ENCODE assay signal across 28 cellular contexts in genomic region chr11:34558673-34559072, GRCh38. TPM values are rescaled to one million over a fixed set of nuclear protein-coding genes. Genes with fewer than 3 reads are reported as not detected.
"Had no signal": no experiment of that assay in that cellular context is flagged by ENCODE, and none has a peak within 500 bp of the region (broad histone marks: within the 10 kb centered on the region; RNA-seq: fewer than 3 reads in every experiment).

No MANE protein-coding gene starts in this region.

- H3K27ac Mint-ChIP-seq: activated CD4-positive, alpha-beta memory T cell treated with anti-CD3 and anti-CD28 coated beads, Interleukin-2, amount 10 ng/mL, durations not matched to agents 7 days and 5 days; activated naive CD8-positive, alpha-beta T cell treated with anti-CD3 and anti-CD28 coated beads for 36 hours; activated T-helper 17 cell treated with anti-CD3 and anti-CD28 coated beads, Interleukin-2, amount 50 U/mL, for 72 hours; brain; endodermal cell; memory B cell; neural progenitor cell; stimulated activated memory B cell treated with anti-CD40 and anti-IgM and Interleukin-4, amounts not matched to agents 10 μg/mL and 1 μg/mL and 100 μg/mL, for 72 hours; WTC11 had no signal

- H3K4me3 ChIP-seq: gastroesophageal sphincter, heart left ventricle, mucosa of descending colon, neural progenitor cell, psoas muscle, right lobe of liver, smooth muscle cell, thoracic aorta, upper lobe of left lung had no signal

- H3K27me3 ChIP-seq: neural progenitor cell, right lobe of liver, upper lobe of left lung had no signal

- H3K9me3 Mint-ChIP-seq: activated CD4-positive, alpha-beta memory T cell treated with anti-CD3 and anti-CD28 coated beads, Interleukin-2, amount 10 ng/mL, durations not matched to agents 7 days and 5 days; activated naive CD8-positive, alpha-beta T cell treated with anti-CD3 and anti-CD28 coated beads for 36 hours; activated T-helper 17 cell treated with anti-CD3 and anti-CD28 coated beads, Interleukin-2, amount 50 U/mL, for 72 hours; endodermal cell; memory B cell; neural progenitor cell; stimulated activated memory B cell treated with anti-CD40 and anti-IgM and Interleukin-4, amounts not matched to agents 10 μg/mL and 1 μg/mL and 100 μg/mL, for 72 hours had no signal

- ATAC-seq: activated T-helper 17 cell treated with anti-CD3 and anti-CD28 coated beads, Interleukin-2, amount 50 U/mL, for 72 hours; gastroesophageal sphincter; heart left ventricle; left ventricle myocardium superior; mucosa of descending colon; psoas muscle; right lobe of liver; stimulated activated memory B cell treated with anti-CD40 and anti-IgM and Interleukin-4, amounts not matched to agents 10 μg/mL and 1 μg/mL and 100 μg/mL, for 72 hours; WTC11 had no signal

- H3K4me3 Mint-ChIP-seq: activated CD4-positive, alpha-beta memory T cell treated with anti-CD3 and anti-CD28 coated beads, Interleukin-2, amount 10 ng/mL, durations not matched to agents 7 days and 5 days; activated naive CD8-positive, alpha-beta T cell treated with anti-CD3 and anti-CD28 coated beads for 36 hours; activated T-helper 17 cell treated with anti-CD3 and anti-CD28 coated beads, Interleukin-2, amount 50 U/mL, for 72 hours; brain; endodermal cell; memory B cell; naive B cell; neural progenitor cell; stimulated activated memory B cell treated with anti-CD40 and anti-IgM and Interleukin-4, amounts not matched to agents 10 μg/mL and 1 μg/mL and 100 μg/mL, for 72 hours; WTC11 had no signal

- H3K4me1 ChIP-seq: gastroesophageal sphincter, heart left ventricle, neural progenitor cell, psoas muscle, right lobe of liver, upper lobe of left lung had no signal

- H3K36me3 ChIP-seq: gastroesophageal sphincter, heart left ventricle, neural progenitor cell, right lobe of liver, thoracic aorta, upper lobe of left lung had no signal

- H3K36me3 Mint-ChIP-seq: activated naive CD8-positive, alpha-beta T cell treated with anti-CD3 and anti-CD28 coated beads for 36 hours; brain; memory B cell; naive B cell; neural progenitor cell; stimulated activated memory B cell treated with anti-CD40 and anti-IgM and Interleukin-4, amounts not matched to agents 10 μg/mL and 1 μg/mL and 100 μg/mL, for 72 hours; WTC11 had no signal

- DNase-seq: activated CD4-positive, alpha-beta memory T cell treated with anti-CD3 and anti-CD28 coated beads, Interleukin-2, amount 10 ng/mL, durations not matched to agents 7 days and 5 days; activated CD4-positive, alpha-beta T cell treated with anti-CD3 and anti-CD28 coated beads for 48 hours; activated naive CD4-positive, alpha-beta T cell; activated naive CD8-positive, alpha-beta T cell treated with anti-CD3 and anti-CD28 coated beads for 36 hours; activated T-cell treated with anti-CD3 and anti-CD28 coated beads, Interleukin-2, amount 50 U/mL, for 1 hour; amygdala; central memory CD4-positive, alpha-beta T cell; endodermal cell; heart left ventricle; left ventricle myocardium superior; mucosa of descending colon; naive B cell; psoas muscle; right lobe of liver; stimulated activated CD4-positive, alpha-beta T cell treated with anti-CD3 and anti-CD28 coated beads, Interleukin-4, amount 100 ng/mL, for 4 hours; upper lobe of left lung had no signal

- H3K27ac ChIP-seq: gastroesophageal sphincter, heart left ventricle, neural progenitor cell, psoas muscle, right lobe of liver, thoracic aorta, upper lobe of left lung had no signal

- H3K4me1 Mint-ChIP-seq: activated CD4-positive, alpha-beta memory T cell treated with anti-CD3 and anti-CD28 coated beads, Interleukin-2, amount 10 ng/mL, durations not matched to agents 7 days and 5 days; activated naive CD8-positive, alpha-beta T cell treated with anti-CD3 and anti-CD28 coated beads for 36 hours; activated T-helper 17 cell treated with anti-CD3 and anti-CD28 coated beads, Interleukin-2, amount 50 U/mL, for 72 hours; brain; endodermal cell; memory B cell; naive B cell; neural progenitor cell; stimulated activated memory B cell treated with anti-CD40 and anti-IgM and Interleukin-4, amounts not matched to agents 10 μg/mL and 1 μg/mL and 100 μg/mL, for 72 hours; WTC11 had no signal

- H2AFZ ChIP-seq: neural progenitor cell had no signal

- H3K4me2 ChIP-seq: neural progenitor cell, smooth muscle cell had no signal

RNA-seq across cellular contexts. Expression of gene ELF5, which starts 45.1 kb away (rescaled TPM):
- total RNA-seq: activated CD4-positive, alpha-beta memory T cell treated with anti-CD3 and anti-CD28 coated beads, Interleukin-2, amount 10 ng/mL, durations not matched to agents 7 days and 5 days; activated naive CD8-positive, alpha-beta T cell treated with anti-CD3 and anti-CD28 coated beads for 36 hours; activated T-helper 17 cell treated with anti-CD3 and anti-CD28 coated beads, Interleukin-2, amount 50 U/mL, for 72 hours; endodermal cell; epithelial cell of proximal tubule; heart left ventricle; left ventricle myocardium superior; mucosa of descending colon; osteocyte; psoas muscle; T-helper 2 cell treated with Interferon-gamma antibody and Interleukin-4, amounts not matched to agents 100 ng/mL and 5 ng/mL, for 36 hours; thoracic aorta; WTC11 had no signal
- polyA plus RNA-seq: heart left ventricle, smooth muscle cell had no signal
